Comparison of ENCODE assay signal across 12 cellular contexts in the genomic region with DNA sequence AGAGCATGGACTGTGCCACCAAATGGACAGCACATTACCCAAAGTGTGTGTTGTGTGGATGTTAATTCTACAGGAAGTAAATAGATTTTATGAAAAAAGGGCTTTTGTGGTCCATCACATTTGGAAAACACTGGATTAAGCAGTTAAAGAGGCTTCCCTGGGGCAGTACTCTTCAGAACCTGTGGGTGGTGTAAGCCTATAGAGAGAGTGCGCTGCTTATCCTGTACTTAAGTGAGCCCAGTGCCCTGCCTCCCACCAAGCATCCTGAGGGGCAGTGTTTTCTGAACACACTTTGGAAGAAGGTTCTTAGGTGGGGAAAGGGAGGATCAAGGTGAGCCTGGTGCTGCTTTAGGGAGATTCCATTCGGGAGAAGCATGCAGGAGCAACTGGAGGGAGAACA. TPM values are rescaled to one million over a fixed set of nuclear protein-coding genes. Genes with fewer than 3 reads are reported as not detected.
DNase-seq lines count a peak whose midpoint lies in the region; ATAC-seq, FAIRE-seq and TF ChIP-seq lines count a peak whose summit lies in the region.
"Had no signal": no experiment of that assay in that cellular context is flagged by ENCODE, and none has a peak within 500 bp of the region (broad histone marks: within the 10 kb centered on the region; RNA-seq: fewer than 3 reads in every experiment).

No MANE protein-coding gene starts in this region.

- H4K20me1 ChIP-seq in GM23338 (replicated peaks; ENCODE audit: insufficient read depth) = no peaks in the 10 kb centered on the region

- no peaks in the 10 kb centered on the region for H3K36me3 ChIP-seq in GM23338 (ENCODE audit: insufficient read depth)
- H3K36me3 ChIP-seq in prostate gland = no peaks in the 10 kb centered on the region

- no peak overlapping the region for H3K4me3 ChIP-seq in GM23338
- no peak overlapping the region for H3K4me3 ChIP-seq in fibroblast of the aortic adventitia (ENCODE audit: low read depth, low read length)
- no peak overlapping the region for H3K4me3 ChIP-seq in prostate gland

- intact Hi-C loops in prostate gland (cut with DNase I) = no loop called here

- H3K36me3 Mint-ChIP-seq in GM23338 (ENCODE audit: low read depth) = no peaks in the 10 kb centered on the region

- no peak for FAIRE-seq in GM12892 (lab: Jason Lieb, UNC)

- no peaks in the 10 kb centered on the region for H3K79me2 ChIP-seq in GM23338 (replicated peaks; ENCODE audit: insufficient read depth)

- H3K9me3 Mint-ChIP-seq in GM23338 = no peaks in the 10 kb centered on the region
- H3K9me3 Mint-ChIP-seq: natural killer cell treated with Interleukin-12 subunit alpha and Interleukin-12 subunit beta and Interleukin-15 and Interleukin-18, amount 100 ng/mL, for 72 hours; T-helper 2 cell treated with Interferon-gamma antibody and Interleukin-4, amounts not matched to agents 5 μg/mL and 100 μg/mL, for 36 hours had no signal

- H3K4me3 Mint-ChIP-seq in GM23338 = no peak overlapping the region
- H3K4me3 Mint-ChIP-seq: natural killer cell treated with Interleukin-12 subunit alpha and Interleukin-12 subunit beta and Interleukin-15 and Interleukin-18, amount 100 ng/mL, for 72 hours; T-helper 2 cell treated with Interferon-gamma antibody and Interleukin-4, amounts not matched to agents 5 μg/mL and 100 μg/mL, for 36 hours had no signal

- H3K27me3 Mint-ChIP-seq in GM23338 (ENCODE audit: insufficient read depth, low read depth, poor library complexity) = peaks cover 6% of the 10 kb centered on the region
- H3K27me3 Mint-ChIP-seq: natural killer cell treated with Interleukin-12 subunit alpha and Interleukin-12 subunit beta and Interleukin-15 and Interleukin-18, amount 100 ng/mL, for 72 hours had no signal

- H3K27ac ChIP-seq in 22Rv1 (no peak overlapping the region), GM23338 (ENCODE audit: low read depth) (no peak overlapping the region), prostate gland (no peak overlapping the region)

- ATAC-seq in GM23338 (peak; percentile 98), GM19467 (IDR thresholded peaks at IDR 0.05; ENCODE audit: unreplicated experiment) (no peak)

- H3F3A ChIP-seq in GM23338 (replicated peaks; ENCODE audit: low read depth) = no peaks in the 10 kb centered on the region

- no peak overlapping the region for H3K4me2 ChIP-seq in GM23338

- H3K4me1 ChIP-seq in GM23338 (ENCODE audit: insufficient read depth) (no peaks in the 10 kb centered on the region), prostate gland (replicated peaks) (no peaks in the 10 kb centered on the region)

- H3K27me3 ChIP-seq in GM23338 (ENCODE audit: insufficient read depth) (no peaks in the 10 kb centered on the region), prostate gland (replicated peaks; ENCODE audit: insufficient read depth) (no peaks in the 10 kb centered on the region)

- no peak overlapping the region for H3K27ac Mint-ChIP-seq in GM23338
- H3K27ac Mint-ChIP-seq: T-helper 2 cell treated with Interferon-gamma antibody and Interleukin-4, amounts not matched to agents 5 μg/mL and 100 μg/mL, for 36 hours had no signal

- no peaks in the 10 kb centered on the region for H3K9me2 ChIP-seq in GM23338 (ENCODE audit: insufficient read depth)

- no peaks in the 10 kb centered on the region for H3K9me3 ChIP-seq in prostate gland

- 79% methylated on average over 2 of the region's 2 CpGs for WGBS in prostate gland

- peaks cover 5% of the 10 kb centered on the region; the same call in 2 of the 3 replicates for H3K4me1 Mint-ChIP-seq in GM23338

- no peak for TF ChIP-seq POLR2A in GM12892 (IDR thresholded peaks at IDR 0.05; ENCODE audit: low read depth, low read length)
- no peak for TF ChIP-seq POLR2A in prostate gland (IDR thresholded peaks at IDR 0.05)

- peak; percentile 31 for TF ChIP-seq CTCF in 22Rv1 (IDR thresholded peaks at IDR 0.05)
- peak; percentile 68 to 70 for TF ChIP-seq CTCF in GM23338 (conservative IDR thresholded peaks at IDR 0.05; ENCODE audit: low read depth in 2 of 2)
- peak; percentile 29 for TF ChIP-seq CTCF in fibroblast of the aortic adventitia (IDR thresholded peaks at IDR 0.05; ENCODE audit: insufficient read depth, low read length)
- no peak for TF ChIP-seq CTCF in prostate gland (IDR thresholded peaks at IDR 0.05)

- no peak overlapping the region for H2AFZ ChIP-seq in GM23338

- peak; percentile 88 for DNase-seq in GM23338 (ENCODE audit: low spot score)
- DNase-seq in SK-N-DZ (ENCODE audit: low spot score) = peak; percentile 39
- DNase-seq in fibroblast of the aortic adventitia (ENCODE audit: low read depth) = no peak
- no peak for DNase-seq in SHP77 (lab: John Stamatoyannopoulos, UW)
- DNase-seq in GM12892 (ENCODE audit: insufficient read length) = no peak
- no peak for DNase-seq in prostate gland (ENCODE audit: low spot score)
- DNase-seq: COR-L47, NCI-H1105 had no signal

TF ChIP-seq in GM23338, 12 proteins besides CTCF, POLR2A, EP300 and RAD21 (continues in another document):
- TF ChIP-seq, protein P1, sequence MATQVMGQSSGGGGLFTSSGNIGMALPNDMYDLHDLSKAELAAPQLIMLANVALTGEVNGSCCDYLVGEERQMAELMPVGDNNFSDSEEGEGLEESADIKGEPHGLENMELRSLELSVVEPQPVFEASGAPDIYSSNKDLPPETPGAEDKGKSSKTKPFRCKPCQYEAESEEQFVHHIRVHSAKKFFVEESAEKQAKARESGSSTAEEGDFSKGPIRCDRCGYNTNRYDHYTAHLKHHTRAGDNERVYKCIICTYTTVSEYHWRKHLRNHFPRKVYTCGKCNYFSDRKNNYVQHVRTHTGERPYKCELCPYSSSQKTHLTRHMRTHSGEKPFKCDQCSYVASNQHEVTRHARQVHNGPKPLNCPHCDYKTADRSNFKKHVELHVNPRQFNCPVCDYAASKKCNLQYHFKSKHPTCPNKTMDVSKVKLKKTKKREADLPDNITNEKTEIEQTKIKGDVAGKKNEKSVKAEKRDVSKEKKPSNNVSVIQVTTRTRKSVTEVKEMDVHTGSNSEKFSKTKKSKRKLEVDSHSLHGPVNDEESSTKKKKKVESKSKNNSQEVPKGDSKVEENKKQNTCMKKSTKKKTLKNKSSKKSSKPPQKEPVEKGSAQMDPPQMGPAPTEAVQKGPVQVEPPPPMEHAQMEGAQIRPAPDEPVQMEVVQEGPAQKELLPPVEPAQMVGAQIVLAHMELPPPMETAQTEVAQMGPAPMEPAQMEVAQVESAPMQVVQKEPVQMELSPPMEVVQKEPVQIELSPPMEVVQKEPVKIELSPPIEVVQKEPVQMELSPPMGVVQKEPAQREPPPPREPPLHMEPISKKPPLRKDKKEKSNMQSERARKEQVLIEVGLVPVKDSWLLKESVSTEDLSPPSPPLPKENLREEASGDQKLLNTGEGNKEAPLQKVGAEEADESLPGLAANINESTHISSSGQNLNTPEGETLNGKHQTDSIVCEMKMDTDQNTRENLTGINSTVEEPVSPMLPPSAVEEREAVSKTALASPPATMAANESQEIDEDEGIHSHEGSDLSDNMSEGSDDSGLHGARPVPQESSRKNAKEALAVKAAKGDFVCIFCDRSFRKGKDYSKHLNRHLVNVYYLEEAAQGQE (IDR thresholded peaks at IDR 0.05; ENCODE audit: unreplicated experiment) = no peak
- TF ChIP-seq, protein P2, sequence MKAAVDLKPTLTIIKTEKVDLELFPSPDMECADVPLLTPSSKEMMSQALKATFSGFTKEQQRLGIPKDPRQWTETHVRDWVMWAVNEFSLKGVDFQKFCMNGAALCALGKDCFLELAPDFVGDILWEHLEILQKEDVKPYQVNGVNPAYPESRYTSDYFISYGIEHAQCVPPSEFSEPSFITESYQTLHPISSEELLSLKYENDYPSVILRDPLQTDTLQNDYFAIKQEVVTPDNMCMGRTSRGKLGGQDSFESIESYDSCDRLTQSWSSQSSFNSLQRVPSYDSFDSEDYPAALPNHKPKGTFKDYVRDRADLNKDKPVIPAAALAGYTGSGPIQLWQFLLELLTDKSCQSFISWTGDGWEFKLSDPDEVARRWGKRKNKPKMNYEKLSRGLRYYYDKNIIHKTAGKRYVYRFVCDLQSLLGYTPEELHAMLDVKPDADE (IDR thresholded peaks at IDR 0.05) = no peak

RNA-seq across cellular contexts. Expression of a gene that starts 10.9 kb away (rescaled TPM):
- total RNA-seq in GM23338 (2014; rRNA removed; shearing (Covaris generic)) = 4.5 and 5.3 TPM in 2 replicates
- 3.7 and 4.9 TPM in 2 replicates for polyA plus RNA-seq in GM23338 (2016; fragmentation: Nextera tagmentation; extraction: Ambion mirVana)
- polyA plus RNA-seq in SK-N-DZ (2014; cell fraction: cytosol; rRNA removed) = 15.5 and 21.4 TPM in 2 replicates
- polyA plus RNA-seq in SK-N-DZ (2014; cell fraction: nucleus; rRNA removed) = 78.7 and 91.2 TPM in 2 replicates
- total RNA-seq in fibroblast of the aortic adventitia (ENCODE audit: low replicate concordance) (34.3 and 40.8 TPM in 2 replicates), prostate gland (10 to 100 TPM; 40.7 to 69.0 TPM)
- polyA plus RNA-seq in GM12892 (2012; ENCODE audit: missing spikeins) = 33.8 TPM

RNA-seq across cellular contexts. Expression of a gene that starts 22.9 kb away (rescaled TPM):
- 73.4 and 82.8 TPM in 2 replicates for total RNA-seq in GM23338 (2014; rRNA removed; shearing (Covaris generic))
- 59.6 and 64.3 TPM in 2 replicates for polyA plus RNA-seq in GM23338 (2016; fragmentation: Nextera tagmentation; extraction: Ambion mirVana)
- 115 and 135 TPM in 2 replicates for polyA plus RNA-seq in SK-N-DZ (2014; cell fraction: cytosol; rRNA removed)
- 94.1 and 109 TPM in 2 replicates for polyA plus RNA-seq in SK-N-DZ (2014; cell fraction: nucleus; rRNA removed)
- total RNA-seq in fibroblast of the aortic adventitia (ENCODE audit: low replicate concordance) (21.3 and 25.8 TPM in 2 replicates), prostate gland (10 to 100 TPM; 40.9 to 44.6 TPM)
- polyA plus RNA-seq in GM12892 (2012; ENCODE audit: missing spikeins) = 32.8 TPM

RNA-seq across cellular contexts. Expression of a gene that starts 28.1 kb away (rescaled TPM):
- total RNA-seq in GM23338 (2014; rRNA removed; shearing (Covaris generic)) = 171 and 176 TPM in 2 replicates
- 71.9 and 73.0 TPM in 2 replicates for polyA plus RNA-seq in GM23338 (2016; fragmentation: Nextera tagmentation; extraction: Ambion mirVana)
- 306 and 380 TPM in 2 replicates for polyA plus RNA-seq in SK-N-DZ (2014; cell fraction: cytosol; rRNA removed)
- 91.5 and 131 TPM in 2 replicates for polyA plus RNA-seq in SK-N-DZ (2014; cell fraction: nucleus; rRNA removed)
- total RNA-seq in fibroblast of the aortic adventitia (ENCODE audit: low replicate concordance) = 78.4 and 198 TPM in 2 replicates
- polyA plus RNA-seq in GM12892 (2012; ENCODE audit: missing spikeins) = 209 TPM
- 100 to 1,000 TPM; 121 to 152 TPM for total RNA-seq in prostate gland

RNA-seq across cellular contexts. Expression of a gene that starts 28.7 kb away (rescaled TPM):
- total RNA-seq in GM23338 (2014; rRNA removed; shearing (Covaris generic)) = 54.4 and 61.7 TPM in 2 replicates
- 29.1 and 31.5 TPM in 2 replicates for polyA plus RNA-seq in GM23338 (2016; fragmentation: Nextera tagmentation; extraction: Ambion mirVana)
- polyA plus RNA-seq in SK-N-DZ (2014; cell fraction: cytosol; rRNA removed) = 141 and 146 TPM in 2 replicates
- polyA plus RNA-seq in SK-N-DZ (2014; cell fraction: nucleus; rRNA removed) = 97.5 and 104 TPM in 2 replicates
- total RNA-seq in fibroblast of the aortic adventitia (ENCODE audit: low replicate concordance) (73.8 and 74.2 TPM in 2 replicates), prostate gland (100 to 1,000 TPM; 130 to 131 TPM)
- polyA plus RNA-seq in GM12892 (2012; ENCODE audit: missing spikeins) = 30.4 TPM

RNA-seq across cellular contexts. Expression of a gene that starts 51.2 kb away (rescaled TPM):
- 3.1 and 4.4 TPM in 2 replicates for total RNA-seq in GM23338 (2014; rRNA removed; shearing (Covaris generic))
- polyA plus RNA-seq in GM23338 (2016; fragmentation: Nextera tagmentation; extraction: Ambion mirVana) = 4.4 and 4.9 TPM in 2 replicates
- polyA plus RNA-seq in SK-N-DZ (2014; cell fraction: cytosol; rRNA removed) = 69.5 and 83.7 TPM in 2 replicates
- 51.1 TPM in 2 replicates for polyA plus RNA-seq in SK-N-DZ (2014; cell fraction: nucleus; rRNA removed)
- total RNA-seq in fibroblast of the aortic adventitia (ENCODE audit: low replicate concordance) (24.5 and 41.5 TPM in 2 replicates), prostate gland (100 to 1,000 TPM in 1 of 2 donors, 10 to 100 TPM in 1; 74.4 to 167 TPM)
- polyA plus RNA-seq in GM12892 (2012; ENCODE audit: missing spikeins) = 3.3 TPM

Comparison
In these comparisons a context has a peak if more than half of its experiments do, and no peak if none do; other contexts are left out.
1. CTCF ChIP-seq: peak in 22Rv1 (single experiment), GM23338 (2 of 2) and fibroblast of the aortic adventitia (single experiment); none in prostate gland (0 of 4).
2. DNase-seq: peak in GM23338 (single experiment) and SK-N-DZ (single experiment); none in fibroblast of the aortic adventitia (single experiment), SHP77 (0 of 2), GM12892 (single experiment) and prostate gland (single experiment).